ENCODE assay signal across 8 cellular contexts in the genomic region with DNA sequence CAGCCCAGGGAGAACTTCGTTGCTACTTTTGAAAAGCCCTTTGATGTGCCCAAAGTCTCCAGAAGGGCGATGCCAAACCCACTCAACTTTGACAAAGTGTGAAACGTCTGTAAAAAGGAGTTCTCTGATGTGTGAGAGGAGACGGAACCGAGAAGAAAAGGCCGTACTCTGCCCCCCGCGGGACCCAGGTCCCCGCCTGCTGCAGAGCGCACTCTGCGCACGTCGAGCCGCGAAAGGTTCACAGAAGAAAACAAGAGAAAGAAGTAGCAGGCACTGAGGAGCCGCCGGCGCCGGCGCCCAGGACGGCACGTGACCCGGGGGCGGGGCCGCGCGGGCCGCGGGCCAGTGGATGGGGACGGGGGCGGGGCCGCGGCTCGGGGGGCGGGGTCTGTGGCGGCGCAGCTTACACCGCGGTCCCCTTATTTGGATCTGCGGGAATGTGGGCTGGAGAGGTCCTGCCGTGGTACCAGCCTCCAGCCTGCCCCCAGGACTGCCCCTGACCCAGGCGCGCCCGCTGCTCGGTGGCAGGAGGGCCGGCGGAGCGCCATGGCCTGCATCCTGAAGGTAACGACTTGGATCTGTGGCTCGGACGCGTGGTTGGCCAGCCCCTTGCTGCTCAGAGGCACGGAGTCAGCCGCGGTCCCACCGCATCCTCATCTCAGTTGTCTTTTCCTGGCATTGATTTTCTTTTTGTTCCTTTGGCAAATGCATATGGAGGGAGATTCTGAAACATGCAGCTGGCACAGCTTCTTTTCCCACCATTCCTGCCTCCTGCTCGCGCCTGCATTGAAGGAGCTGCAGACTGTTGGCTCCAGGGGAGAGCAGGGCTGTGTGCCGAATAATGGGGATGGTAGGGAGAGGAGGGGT. TPM values are rescaled to one million over a fixed set of nuclear protein-coding genes. Genes with fewer than 3 reads are reported as not detected.
DNase-seq lines count a peak whose midpoint lies in the region; ATAC-seq and TF ChIP-seq lines count a peak whose summit lies in the region.

A gene (plus strand): TSS at position 426 of the 867 bp plus-strand sequence.

- ATAC-seq in GM19397 (IDR thresholded peaks at IDR 0.05; ENCODE audit: unreplicated experiment) (peak; percentile 95), HG03520 (IDR thresholded peaks at IDR 0.05; ENCODE audit: unreplicated experiment) (peak; percentile 74)

- H3K27ac ChIP-seq in RWPE1: no peak within 1 kb of the TSS
- peak within 1 kb of the TSS; percentile 90 for H3K27ac ChIP-seq in substantia nigra (ENCODE audit: low read depth, low read length, poor library complexity, severe bottlenecking)

- H3K36me3 Mint-ChIP-seq in CD14-positive monocyte: peaks cover 0 to 2% of the 10 kb centered on the region in 2 donors
- no peaks in the 10 kb centered on the region for H3K36me3 Mint-ChIP-seq in activated naive CD4-positive, alpha-beta T cell treated with anti-CD3 and anti-CD28 coated beads, Interleukin-2, amount 10 ng/mL, durations not matched to agents 7 days and 5 days

- intact Hi-C loops in CD14-positive monocyte (cut with micrococcal nuclease): loop anchor here in 1 of 2 donors (10.0 kb wide), 1 partner anchor 1140 kb away; a partner anchor contains a TSS

- DNase-seq in CD14-positive monocyte (ENCODE audit: low spot score): peak; percentile 72
- DNase-seq in RWPE1 (ENCODE audit: low spot score): peak; percentile 70
- DNase-seq in activated naive CD4-positive, alpha-beta T cell treated with anti-CD3 and anti-CD28 coated beads, Interleukin-2, amount 10 ng/mL, durations not matched to agents 7 days and 5 days: peak; percentile 84
- DNase-seq in germinal center (ENCODE audit: low spot score): peak; percentile 68
- DNase-seq in nucleus accumbens (lab: John Stamatoyannopoulos, UW): peak in 54 of 56 donors; percentile 32 to 89 (median 80)
- DNase-seq in substantia nigra (lab: John Stamatoyannopoulos, UW): peak; percentile 27 to 90 (median 77)

- POLR2A ChIA-PET in RWPE1 (lab: Yijun Ruan, JAX; ENCODE audit: low non-redundant PET): no interaction called here

- H3K4me1 Mint-ChIP-seq in CD14-positive monocyte: peaks cover 32% of the 10 kb centered on the region
- H3K4me1 Mint-ChIP-seq in activated naive CD4-positive, alpha-beta T cell treated with anti-CD3 and anti-CD28 coated beads, Interleukin-2, amount 10 ng/mL, durations not matched to agents 7 days and 5 days: peaks cover 24% of the 10 kb centered on the region

- H3K27me3 Mint-ChIP-seq in CD14-positive monocyte (ENCODE audit: low read depth in 3 of 3): peaks cover 5 to 8% (median 7%) of the 10 kb centered on the region in 3 donors
- peaks cover 13% of the 10 kb centered on the region for H3K27me3 Mint-ChIP-seq in activated naive CD4-positive, alpha-beta T cell treated with anti-CD3 and anti-CD28 coated beads, Interleukin-2, amount 10 ng/mL, durations not matched to agents 7 days and 5 days

- CTCF ChIA-PET in RWPE1 (lab: Yijun Ruan, JAX): no interaction called here
- CTCF ChIA-PET in activated naive CD4-positive, alpha-beta T cell treated with anti-CD3 and anti-CD28 coated beads, Interleukin-2, amount 10 ng/mL, durations not matched to agents 7 days and 5 days (lab: Charles Lee): no interaction called here

- H3K9me3 Mint-ChIP-seq in CD14-positive monocyte: peaks cover 0 to 3% (median 0%) of the 10 kb centered on the region in 7 donors
- H3K9me3 Mint-ChIP-seq in activated naive CD4-positive, alpha-beta T cell treated with anti-CD3 and anti-CD28 coated beads, Interleukin-2, amount 10 ng/mL, durations not matched to agents 7 days and 5 days: no peaks in the 10 kb centered on the region

- peak within 1 kb of the TSS; percentile 83 to 93 for H3K4me3 Mint-ChIP-seq in CD14-positive monocyte
- peak within 1 kb of the TSS; percentile 75 for H3K4me3 Mint-ChIP-seq in activated naive CD4-positive, alpha-beta T cell treated with anti-CD3 and anti-CD28 coated beads, Interleukin-2, amount 10 ng/mL, durations not matched to agents 7 days and 5 days

- H3K27ac Mint-ChIP-seq in CD14-positive monocyte: peak within 1 kb of the TSS; percentile 85 to 94 (median 88)
- H3K27ac Mint-ChIP-seq in activated naive CD4-positive, alpha-beta T cell treated with anti-CD3 and anti-CD28 coated beads, Interleukin-2, amount 10 ng/mL, durations not matched to agents 7 days and 5 days: no peak within 1 kb of the TSS

- TF ChIP-seq CTCF in CD14-positive monocyte (IDR thresholded peaks at IDR 0.05) (no peak), RWPE1 (conservative IDR thresholded peaks at IDR 0.05; ENCODE audit: low read depth) (no peak)

RNA-seq across cellular contexts. Expression of the gene that starts here (rescaled TPM):
- 1 to 10 TPM; 6.5 to 9.2 TPM for polyA plus RNA-seq in CD14-positive monocyte
